In genomic region chr2:48112911-48113687, GRCh38 we compare ENCODE assay signal across 1 cellular context.
A peak's percentile ranks its signal among the peaks of the same experiment; 100 is the strongest.
TF ChIP-seq lines count a peak whose summit lies in the region.

No MANE protein-coding gene starts in this region.

TF ChIP-seq in HepG2, 621 proteins besides CTCF, POLR2A, EP300 and RAD21 (continued from another document and continues in another):
- TF ChIP-seq ZUFSP (CRISPR knock-in tag; IDR thresholded peaks at IDR 0.05; ENCODE audit: borderline replicate concordance) (no peak), NR2F1 (CRISPR knock-in tag; IDR thresholded peaks at IDR 0.05) (no peak), ATF5 (CRISPR knock-in tag; IDR thresholded peaks at IDR 0.05; ENCODE audit: low read depth) (no peak), RBM22 (optimal IDR thresholded peaks at IDR 0.05; ENCODE audit: low read length) (no peak), NKX3-1 (CRISPR knock-in tag; IDR thresholded peaks at IDR 0.05) (no peak), ZNF264 (CRISPR knock-in tag; IDR thresholded peaks at IDR 0.05) (no peak), PPARG (CRISPR knock-in tag; conservative IDR thresholded peaks at IDR 0.05) (no peak), ZNF766 (CRISPR knock-in tag; IDR thresholded peaks at IDR 0.05; ENCODE audit: borderline replicate concordance) (no peak), ELK4 (CRISPR knock-in tag; IDR thresholded peaks at IDR 0.05; ENCODE audit: borderline replicate concordance) (no peak), SP1 (IDR thresholded peaks at IDR 0.05) (no peak), SP1 (CRISPR knock-in tag; IDR thresholded peaks at IDR 0.05) (no peak), ZHX1 (CRISPR knock-in tag; IDR thresholded peaks at IDR 0.05; ENCODE audit: low read depth) (no peak), HNF1B (CRISPR knock-in tag; IDR thresholded peaks at IDR 0.05) (no peak), ZBTB14 (CRISPR knock-in tag; IDR thresholded peaks at IDR 0.05) (no peak), ZNF709 (CRISPR knock-in tag; IDR thresholded peaks at IDR 0.05) (no peak), ZNF614 (CRISPR knock-in tag; IDR thresholded peaks at IDR 0.05; ENCODE audit: borderline replicate concordance) (no peak), ZNF460 (CRISPR knock-in tag; IDR thresholded peaks at IDR 0.05; ENCODE audit: borderline replicate concordance) (no peak), MTERF4 (CRISPR knock-in tag; IDR thresholded peaks at IDR 0.05) (no peak), KAT2B (IDR thresholded peaks at IDR 0.05; ENCODE audit: borderline replicate concordance, low read depth, low read length) (no peak), ZNF780A (CRISPR knock-in tag; IDR thresholded peaks at IDR 0.05) (no peak), ZSCAN12 (CRISPR knock-in tag; IDR thresholded peaks at IDR 0.05) (no peak), RXRA (CRISPR knock-in tag; IDR thresholded peaks at IDR 0.05) (no peak), CREBL2 (CRISPR knock-in tag; IDR thresholded peaks at IDR 0.05; ENCODE audit: borderline replicate concordance) (no peak), ZNF101 (CRISPR knock-in tag; IDR thresholded peaks at IDR 0.05; ENCODE audit: borderline replicate concordance, low read depth) (no peak), SNAPC4 (CRISPR knock-in tag; IDR thresholded peaks at IDR 0.05) (no peak), PLRG1 (conservative IDR thresholded peaks at IDR 0.05) (no peak), E2F2 (CRISPR knock-in tag; IDR thresholded peaks at IDR 0.05; ENCODE audit: borderline replicate concordance) (no peak), MAFK (conservative IDR thresholded peaks at IDR 0.05 in 1 of 2, IDR thresholded peaks at IDR 0.05 in 1 of 2; ENCODE audit: low read length in 2 of 2) (no peak), MEIS1 (CRISPR knock-in tag; IDR thresholded peaks at IDR 0.05; ENCODE audit: borderline replicate concordance) (no peak), SOX13 (IDR thresholded peaks at IDR 0.05) (no peak), SOX13 (CRISPR knock-in tag; conservative IDR thresholded peaks at IDR 0.05 in 1 of 2, IDR thresholded peaks at IDR 0.05 in 1 of 2) (peak in 1 of 2 experiments; percentile 19; a peak in 1 of 4 replicates), ZSCAN31 (CRISPR knock-in tag; IDR thresholded peaks at IDR 0.05; ENCODE audit: low read depth) (no peak; the same call in 1 of the 2 replicates), TBX2 (CRISPR knock-in tag; IDR thresholded peaks at IDR 0.05; ENCODE audit: borderline replicate concordance) (peak; percentile 65), ZFAT (CRISPR knock-in tag; conservative IDR thresholded peaks at IDR 0.05) (no peak), ZNF414 (CRISPR knock-in tag; IDR thresholded peaks at IDR 0.05) (no peak), ZNF761 (CRISPR knock-in tag; conservative IDR thresholded peaks at IDR 0.05) (no peak), ELF3 (CRISPR knock-in tag; IDR thresholded peaks at IDR 0.05) (peak; percentile 18; the same call in 1 of the 2 replicates), NFKB2 (CRISPR knock-in tag; IDR thresholded peaks at IDR 0.05; ENCODE audit: borderline replicate concordance) (no peak), ZNF331 (CRISPR knock-in tag; IDR thresholded peaks at IDR 0.05) (no peak), HINFP (CRISPR knock-in tag; IDR thresholded peaks at IDR 0.05; ENCODE audit: low read depth) (0 out of 2 replicates have a peak, but pooled peaks have one; percentile 30), ATAD3A (CRISPR knock-in tag; IDR thresholded peaks at IDR 0.05) (no peak), SIN3A (IDR thresholded peaks at IDR 0.05; ENCODE audit: borderline replicate concordance, low read depth, low read length) (no peak), BHLHE40 (IDR thresholded peaks at IDR 0.05; ENCODE audit: low read length) (no peak), ZNF616 (CRISPR knock-in tag; IDR thresholded peaks at IDR 0.05; ENCODE audit: low read depth) (no peak)
